8 cellular contexts compared by ENCODE assay signal in the genomic region with DNA sequence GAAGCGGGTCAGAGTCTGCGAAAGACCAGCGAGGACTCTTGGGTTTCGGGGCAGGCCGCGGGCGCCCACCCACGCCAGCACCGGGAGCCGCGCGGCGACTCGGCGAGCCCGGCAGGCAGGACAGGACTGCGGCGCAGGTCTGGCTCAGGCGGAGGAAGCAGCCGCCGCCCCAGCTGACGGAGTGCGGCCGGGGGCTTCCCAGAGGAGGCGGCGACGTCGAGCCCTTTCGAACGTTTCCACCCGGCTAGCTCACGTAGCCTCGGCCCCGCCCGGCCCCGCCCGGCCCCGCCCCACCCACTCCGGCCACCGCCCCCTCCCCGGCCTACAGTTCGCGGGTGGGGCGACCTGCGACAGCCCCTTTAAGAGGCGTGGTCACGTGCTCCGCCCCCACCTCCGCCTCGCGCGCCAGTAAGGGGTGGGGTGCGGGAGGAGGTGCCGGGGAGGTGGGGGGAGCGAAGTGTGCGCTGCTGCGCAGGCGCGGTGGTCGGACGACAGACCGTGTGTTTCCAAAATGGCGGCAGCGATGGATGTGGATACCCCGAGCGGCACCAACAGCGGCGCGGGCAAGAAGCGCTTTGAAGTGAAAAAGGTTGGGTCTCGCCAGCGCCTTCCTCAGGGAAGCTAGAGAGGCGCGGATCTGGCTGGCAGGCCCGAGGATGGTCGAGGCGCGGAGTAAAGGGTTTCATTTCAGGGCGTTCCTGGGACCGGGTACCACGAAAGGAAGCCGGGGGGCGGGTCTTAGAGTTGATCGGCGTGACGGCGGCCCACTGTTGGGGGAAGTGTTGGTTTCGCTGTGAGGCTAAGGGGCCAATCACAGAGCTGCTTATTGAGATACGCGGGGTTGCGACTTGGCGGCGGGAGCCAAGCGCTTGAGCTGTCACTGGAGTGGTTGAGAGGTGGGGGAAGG. TPM values are rescaled to one million over a fixed set of nuclear protein-coding genes. Genes with fewer than 3 reads are reported as not detected.
DNase-seq lines count a peak whose midpoint lies in the region; ATAC-seq and TF ChIP-seq lines count a peak whose summit lies in the region.

A gene (plus strand): TSS at position 491 of the 907 bp plus-strand sequence. CDS start 21 bp downstream, at position 512.

- H3K9me3 ChIP-seq in BLaER1 treated with 17β-estradiol and CSF1 and Interleukin-3, amounts not matched to agents 10 nM and 100 nM (replicated peaks in 1 of 11), result no peaks in the 10 kb centered on the region
- H3K9me3 ChIP-seq in left lung, result no peaks in the 10 kb centered on the region

- H3K36me3 ChIP-seq in BLaER1 treated with 17β-estradiol and CSF1 and Interleukin-3, amounts not matched to agents 10 nM and 100 nM, result peaks cover 25 to 33% (median 30%) of the 10 kb centered on the region in 11 experiments
- peaks cover 0 to 27% of the 10 kb centered on the region in 2 donors for H3K36me3 ChIP-seq in left lung

- peaks cover 0 to 24% (median 5%) of the 10 kb centered on the region in 11 experiments; a peak in 8 of 22 replicates for H4K20me1 ChIP-seq in BLaER1 treated with 17β-estradiol and CSF1 and Interleukin-3, amounts not matched to agents 10 nM and 100 nM

- no peaks in the 10 kb centered on the region for H3K27me3 ChIP-seq in BLaER1 treated with 17β-estradiol and CSF1 and Interleukin-3, amounts not matched to agents 10 nM and 100 nM
- no peaks in the 10 kb centered on the region for H3K27me3 ChIP-seq in left lung

- H3K4me1 ChIP-seq in BLaER1 treated with 17β-estradiol and CSF1 and Interleukin-3, amounts not matched to agents 10 nM and 100 nM, result peaks cover 27 to 36% (median 30%) of the 10 kb centered on the region in 10 experiments
- peaks cover 7 to 34% of the 10 kb centered on the region in 2 donors for H3K4me1 ChIP-seq in left lung

- no peak for TF ChIP-seq CTCF in left lung (IDR thresholded peaks at IDR 0.05)

- peak within 1 kb of the TSS; percentile 92 to 99 (median 98) for H3K27ac ChIP-seq in BLaER1 treated with 17β-estradiol and CSF1 and Interleukin-3, amounts not matched to agents 10 nM and 100 nM
- peak within 1 kb of the TSS; percentile 95 to 97 for H3K27ac ChIP-seq in left lung

- DNase-seq in NCI-H748 treated with DMSO at 0.1 percent for 48 hours (lab: John Stamatoyannopoulos, UW) (peak; percentile 93), dermis blood vessel endothelial cell (peak; percentile 99), left lung (peak; percentile 99 to 100)
- peak; percentile 98 for DNase-seq in activated CD4-positive, alpha-beta T cell treated with anti-CD3 and anti-CD28 coated beads, Interleukin-2, amount 50 U/mL, for 4 hours
- DNase-seq in stimulated activated CD4-positive, alpha-beta T cell treated with anti-CD3 and anti-CD28 coated beads, Interleukin-2, amount 100 ng/mL, for 48 hours, result peak; percentile 96 to 97

- peak within 1 kb of the TSS; percentile 90 to 100 (median 97) for H3K9ac ChIP-seq in BLaER1 treated with 17β-estradiol and CSF1 and Interleukin-3, amounts not matched to agents 10 nM and 100 nM

- peak within 1 kb of the TSS; percentile 84 to 99 (median 94) for H3K4me2 ChIP-seq in BLaER1 treated with 17β-estradiol and CSF1 and Interleukin-3, amounts not matched to agents 10 nM and 100 nM

- intact Hi-C loops in left lung (cut with DNase I), result loop anchor here in 1 of 2 donors (10.0 kb wide), 1 partner anchor 144 kb away; a partner anchor contains a TSS

- H3K4me3 ChIP-seq in BLaER1 treated with 17β-estradiol and CSF1 and Interleukin-3, amounts not matched to agents 10 nM and 100 nM, result peak within 1 kb of the TSS; percentile 79 to 92 (median 83)
- peak within 1 kb of the TSS; percentile 83 to 84 for H3K4me3 ChIP-seq in left lung

- peak; percentile 72 for ATAC-seq in GM19372 (IDR thresholded peaks at IDR 0.05; ENCODE audit: low read depth, unreplicated experiment)
- ATAC-seq in HG03558 (IDR thresholded peaks at IDR 0.05; ENCODE audit: extremely low read depth, unreplicated experiment), result peak; percentile 47
- ATAC-seq in left lung, result peak; percentile 94

RNA-seq across cellular contexts. Expression of the gene that starts here (rescaled TPM):
- total RNA-seq in dermis blood vessel endothelial cell (49.0 and 85.8 TPM in 2 replicates), left lung (10 to 100 TPM; 51.3 to 57.7 TPM)

Comparison
In these comparisons a context has a peak if more than half of its experiments do, and no peak if none do; other contexts are left out.
1. Peak in every context shown above with its lines: DNase-seq, ATAC-seq, H3K4me3 ChIP-seq and H3K27ac ChIP-seq.